Comparison of ENCODE assay signal across 8 cellular contexts in the genomic region with DNA sequence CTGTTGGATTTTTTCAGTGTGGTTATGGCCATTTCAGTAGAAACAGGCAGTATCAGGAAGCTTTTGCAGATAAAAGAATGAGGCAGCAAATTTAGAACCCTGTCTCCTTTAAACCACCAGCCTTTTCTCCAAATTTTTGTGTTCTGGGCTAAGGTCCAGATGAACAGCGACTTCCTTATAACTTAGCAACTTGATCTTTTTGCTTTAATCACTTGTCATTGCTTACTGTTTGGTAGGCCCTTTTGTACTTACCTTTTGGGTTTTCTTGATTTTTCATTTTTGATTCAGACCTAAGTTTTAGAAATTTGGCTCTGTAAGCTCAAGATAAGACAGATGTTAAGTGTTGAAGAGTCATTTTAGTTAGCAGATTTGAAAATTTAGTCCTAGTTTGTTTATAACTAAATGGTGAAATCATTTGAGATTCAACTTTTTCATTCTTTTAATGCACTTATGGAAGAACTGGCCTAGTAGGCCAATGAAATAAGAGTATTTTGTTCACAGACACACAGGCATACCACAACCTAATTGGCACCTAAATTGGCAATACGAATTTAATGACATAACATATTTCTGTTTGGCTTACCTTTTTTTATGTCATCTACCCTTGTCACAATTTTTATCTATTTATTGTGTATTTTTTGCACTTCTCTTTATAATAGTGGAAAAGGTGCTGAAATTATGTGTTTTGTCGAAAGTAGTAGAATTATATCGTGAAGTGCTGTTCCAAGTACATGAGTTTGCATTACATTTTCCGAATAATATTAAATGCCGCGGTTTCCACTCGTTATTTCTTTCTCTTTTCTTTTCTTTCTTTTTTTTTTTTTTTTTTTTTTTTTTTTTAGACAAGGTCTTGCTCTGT. TPM values are rescaled to one million over a fixed set of nuclear protein-coding genes. Genes with fewer than 3 reads are reported as not detected.
DNase-seq lines count a peak whose midpoint lies in the region; ATAC-seq and TF ChIP-seq lines count a peak whose summit lies in the region.

No MANE protein-coding gene starts in this region.

- H2AFZ ChIP-seq in OCI-LY7 (ENCODE audit: low read length), result no peak overlapping the region

- POLR2A ChIA-PET in OCI-LY7 (lab: Charles Lee), result interaction anchor here (0.6 to 2.9 kb wide), 8 partner anchors 10 to 1002 kb away, joined by 3 to 27 read pairs (median 4); a partner anchor contains a TSS

- H3K27ac ChIP-seq in OCI-LY7 (ENCODE audit: low read depth, low read length, poor library complexity, severe bottlenecking), result peak overlapping the region; percentile 85
- peak overlapping the region; percentile 85 for H3K27ac ChIP-seq in ectodermal cell (ENCODE audit: insufficient read depth, low read depth, low read length, poor library complexity, severe bottlenecking)

- peaks cover 5% of the 10 kb centered on the region; the same call in 1 of the 2 replicates for H4K20me1 ChIP-seq in OCI-LY7 (ENCODE audit: insufficient read depth, low read length)

- H3K4me1 ChIP-seq in OCI-LY7 (ENCODE audit: insufficient read depth, low read length, poor library complexity, severe bottlenecking) (peaks cover 19% of the 10 kb centered on the region), ectodermal cell (ENCODE audit: control insufficient read depth, insufficient read depth, low read length) (peaks cover 7% of the 10 kb centered on the region)

- H3K9me2 ChIP-seq in OCI-LY7 (ENCODE audit: insufficient read depth, low read length), result no peaks in the 10 kb centered on the region

- H3K4me3 ChIP-seq in GM12864 (ENCODE audit: low read depth, low read length) (peak overlapping the region; percentile 76; the same call in 1 of the 2 replicates), OCI-LY7 (ENCODE audit: low read depth, low read length, poor library complexity, severe bottlenecking) (peak overlapping the region; percentile 82), ectodermal cell (ENCODE audit: insufficient read depth, low read depth, low read length) (peak overlapping the region; percentile 57)

- intact Hi-C loops in OCI-LY7 (cut with micrococcal nuclease; ENCODE audit: unreplicated experiment), result no loop called here

- H3K9me3 ChIP-seq in OCI-LY7 (ENCODE audit: low read length), result no peaks in the 10 kb centered on the region
- no peaks in the 10 kb centered on the region for H3K9me3 ChIP-seq in ectodermal cell (ENCODE audit: control insufficient read depth, low read length)

- H3K4me2 ChIP-seq in OCI-LY7 (ENCODE audit: low read length), result peak overlapping the region; percentile 94

- WGBS in ectodermal cell, 2 experiments, result 78 to 85% methylated on average over 4 to 8 of the region's 8 CpGs

- ATAC-seq in GM21717 (IDR thresholded peaks at IDR 0.05; ENCODE audit: unreplicated experiment) (no peak), HG03439 (IDR thresholded peaks at IDR 0.05; ENCODE audit: unreplicated experiment) (no peak)

- TSS peak; percentile 48 for BruUV-seq in OCI-LY7 (replicated peaks; lab: Mats Ljungman, UMichigan)

- TF ChIP-seq CTCF in GM12864 (IDR thresholded peaks at IDR 0.05; ENCODE audit: low read depth, low read length, missing control alignments), result no peak
- no peak for TF ChIP-seq CTCF in OCI-LY7 (conservative IDR thresholded peaks at IDR 0.05; ENCODE audit: low read length)

- H3K36me3 ChIP-seq in OCI-LY7 (ENCODE audit: insufficient read depth, low read length), result peaks cover 9% of the 10 kb centered on the region; the same call in 1 of the 2 replicates
- H3K36me3 ChIP-seq in ectodermal cell (ENCODE audit: control insufficient read depth, insufficient read depth, low read length), result no peaks in the 10 kb centered on the region

- peaks cover 59% of the 10 kb centered on the region for H3K79me2 ChIP-seq in OCI-LY7 (ENCODE audit: insufficient read depth, low read depth, low read length)

- no peaks in the 10 kb centered on the region for H3K27me3 ChIP-seq in ectodermal cell (ENCODE audit: control insufficient read depth, insufficient read depth, low read length, poor library complexity, severe bottlenecking)

- DNase-seq in GM12864 (ENCODE audit: low read depth) (no peak), OCI-LY7 (ENCODE audit: low spot score) (no peak), pons (ENCODE audit: low spot score) (peak; percentile 74), epidermal melanocyte (ENCODE audit: insufficient read length, low spot score) (no peak), NCI-H1092 (lab: John Stamatoyannopoulos, UW) (no peak)

- CTCF ChIA-PET in OCI-LY7 (lab: Charles Lee; ENCODE audit: unreplicated experiment), result no interaction called here

RNA-seq across cellular contexts. Expression of a gene that starts 2.1 kb away (rescaled TPM):
- 34.0 and 36.9 TPM in 2 replicates for total RNA-seq in OCI-LY7 (2014; rRNA removed; shearing (Covaris generic))
- 69.3 and 78.6 TPM in 2 replicates for total RNA-seq in OCI-LY7 (2022)
- 310 TPM for polyA plus RNA-seq in ectodermal cell (2013, experiment 1 of 4)
- polyA plus RNA-seq in ectodermal cell (2013, experiment 2 of 4), result 325 TPM
- 238 TPM for polyA plus RNA-seq in ectodermal cell (2013, experiment 3 of 4)
- polyA plus RNA-seq in ectodermal cell (2013, experiment 4 of 4), result 283 TPM

RNA-seq across cellular contexts. Expression of a gene that starts 12.2 kb away (rescaled TPM):
- 15.7 and 23.2 TPM in 2 replicates for total RNA-seq in OCI-LY7 (2014; rRNA removed; shearing (Covaris generic))
- 35.7 and 37.9 TPM in 2 replicates for total RNA-seq in OCI-LY7 (2022)
- polyA plus RNA-seq in ectodermal cell (2013, experiment 1 of 4), result 12.6 TPM
- polyA plus RNA-seq in ectodermal cell (2013, experiment 2 of 4), result 12.4 TPM
- 7.7 TPM for polyA plus RNA-seq in ectodermal cell (2013, experiment 3 of 4)
- 8.7 TPM for polyA plus RNA-seq in ectodermal cell (2013, experiment 4 of 4)
